In genomic region chr5:67264056-67264455, GRCh38 we compare ENCODE assay signal across 17 cellular contexts.
A peak's percentile ranks its signal among the peaks of the same experiment; 100 is the strongest.
DNase-seq lines count a peak whose midpoint lies in the region; ATAC-seq and TF ChIP-seq lines count a peak whose summit lies in the region.
"Had no signal": no experiment of that assay in that cellular context is flagged by ENCODE, and none has a peak within 500 bp of the region (broad histone marks: within the 10 kb centered on the region; RNA-seq: fewer than 3 reads in every experiment).

No MANE protein-coding gene starts in this region.

- peak overlapping the region; percentile 22 to 82 for H3K18ac ChIP-seq in mesenchymal stem cell (ENCODE audit: low read depth in 1 of 2, low read length in 2 of 2)

- H3K36me3 ChIP-seq in A673 (ENCODE audit: insufficient read depth, low read length, poor library complexity, severe bottlenecking) (no peaks in the 10 kb centered on the region), mesenchymal stem cell (ENCODE audit: control insufficient read depth in 1 of 2, insufficient read depth in 2 of 2, low read depth in 1 of 2, low read length in 2 of 2) (no peaks in the 10 kb centered on the region), rectal smooth muscle tissue (ENCODE audit: control insufficient read depth, insufficient read depth, low read length) (no peaks in the 10 kb centered on the region)
- H3K36me3 ChIP-seq: SJCRH30 had no signal

- no peak overlapping the region for H3K9ac ChIP-seq in mesenchymal stem cell (ENCODE audit: low read length)
- H3K9ac ChIP-seq in rectal smooth muscle tissue (ENCODE audit: low read length): no peak overlapping the region

- peak overlapping the region in 1 of 2 experiments; percentile 26 for H3K4ac ChIP-seq in mesenchymal stem cell (ENCODE audit: low read depth in 1 of 2, low read length in 2 of 2)

- H3K27ac ChIP-seq in A673 (ENCODE audit: low read depth, low read length, poor library complexity, severe bottlenecking) (peak overlapping the region; percentile 4), mesenchymal stem cell (ENCODE audit: low read length, poor library complexity, severe bottlenecking) (no peak overlapping the region), rectal smooth muscle tissue (ENCODE audit: low read depth, low read length) (peak overlapping the region; percentile 33)
- H3K27ac ChIP-seq: C4-2B, SJCRH30 had no signal

- TF ChIP-seq CTCF in A673 (conservative IDR thresholded peaks at IDR 0.05; ENCODE audit: low read depth, low read length): no peak

- ATAC-seq in GM18511 (IDR thresholded peaks at IDR 0.05; ENCODE audit: unreplicated experiment) (no peak), left ventricle myocardium superior (no peak)

- CTCF ChIA-PET in A673 (lab: Charles Lee): no interaction called here

- intact Hi-C loops in A673 (cut with micrococcal nuclease; ENCODE audit: unreplicated experiment): no loop called here
- intact Hi-C loops in left ventricle myocardium superior (cut with micrococcal nuclease): no loop called here

- H3K9me3 ChIP-seq in A673 (ENCODE audit: low read depth, low read length, poor library complexity, severe bottlenecking) (no peaks in the 10 kb centered on the region), mesenchymal stem cell (ENCODE audit: control insufficient read depth, low read length) (no peaks in the 10 kb centered on the region)
- H3K9me3 ChIP-seq: SJCRH30 had no signal

- no peaks in the 10 kb centered on the region for H3K79me1 ChIP-seq in mesenchymal stem cell (replicated peaks; ENCODE audit: low read length, poor library complexity, severe bottlenecking)

- no peak overlapping the region for H2AFZ ChIP-seq in mesenchymal stem cell (ENCODE audit: low read depth, low read length)

- no peak overlapping the region for H2AK5ac ChIP-seq in mesenchymal stem cell (ENCODE audit: low read length, severe bottlenecking)

- H3K23ac ChIP-seq in mesenchymal stem cell (ENCODE audit: low read length in 2 of 2): no peak overlapping the region

- no peak overlapping the region for H2BK15ac ChIP-seq in mesenchymal stem cell (ENCODE audit: low read depth, poor library complexity, severe bottlenecking)

- H3K27me3 ChIP-seq in A673 (replicated peaks; ENCODE audit: insufficient read depth, low read depth, low read length, poor library complexity): no peaks in the 10 kb centered on the region
- H3K27me3 ChIP-seq in mesenchymal stem cell (ENCODE audit: control insufficient read depth in 1 of 2, insufficient read depth in 1 of 2, low read length in 2 of 2): no peaks in the 10 kb centered on the region
- no peaks in the 10 kb centered on the region for H3K27me3 ChIP-seq in rectal smooth muscle tissue (ENCODE audit: control insufficient read depth, insufficient read depth, low read length)
- H3K27me3 ChIP-seq: SJCRH30 had no signal

- no peak overlapping the region for H3K4me2 ChIP-seq in mesenchymal stem cell (ENCODE audit: low read length, poor library complexity, severe bottlenecking)

- peak overlapping the region; percentile 62 for H4K8ac ChIP-seq in mesenchymal stem cell (ENCODE audit: low read length)

- H4K91ac ChIP-seq in mesenchymal stem cell (ENCODE audit: low read length): no peak overlapping the region

- 93% methylated on average over 2 of the region's 2 CpGs for WGBS in mesenchymal stem cell

- H3K14ac ChIP-seq in mesenchymal stem cell (ENCODE audit: low read length in 2 of 2): no peak overlapping the region

- H3K4me3 ChIP-seq in A673 (ENCODE audit: low read depth, low read length, poor library complexity, severe bottlenecking) (no peak overlapping the region), mesenchymal stem cell (ENCODE audit: insufficient read depth in 1 of 2, low read depth in 1 of 2, low read length in 2 of 2) (no peak overlapping the region), rectal smooth muscle tissue (ENCODE audit: low read length) (no peak overlapping the region)
- H3K4me3 ChIP-seq: SJCRH30 had no signal

- no peak overlapping the region for H2BK5ac ChIP-seq in mesenchymal stem cell (ENCODE audit: low read depth, low read length, poor library complexity, severe bottlenecking)

- peaks cover 31% of the 10 kb centered on the region for H3K4me1 ChIP-seq in A673 (ENCODE audit: insufficient read depth, low read length, poor library complexity, severe bottlenecking)
- H3K4me1 ChIP-seq in mesenchymal stem cell (ENCODE audit: control insufficient read depth, insufficient read depth, low read depth, low read length): peaks cover 5% of the 10 kb centered on the region
- H3K4me1 ChIP-seq in rectal smooth muscle tissue (ENCODE audit: control insufficient read depth, insufficient read depth, low read length): peaks cover 21% of the 10 kb centered on the region

- no peak overlapping the region for H2BK120ac ChIP-seq in mesenchymal stem cell (ENCODE audit: low read depth, low read length)

- POLR2A ChIA-PET in A673 (lab: Charles Lee; ENCODE audit: low non-redundant PET): no interaction called here

- DNase-seq in A673 (ENCODE audit: low spot score): no peak
- peak; percentile 85 for DNase-seq in NCI-H69 (lab: John Stamatoyannopoulos, UW)
- DNase-seq in mesenchymal stem cell: no peak
- no peak for DNase-seq in left ventricle myocardium superior
- DNase-seq in NCI-H774 (lab: John Stamatoyannopoulos, UW): no peak
- no peak for DNase-seq in OCI-M1 (lab: John Stamatoyannopoulos, UW)
- DNase-seq: Calu3; CD8-positive, alpha-beta memory T cell; Karpas-422; NCI-H1694; NCI-H2081; NCI-H510A; NCI-H748 treated with DMSO at 0.1 percent for 48 hours; SJCRH30 had no signal

- peak overlapping the region; percentile 51 to 75 for H2BK12ac ChIP-seq in mesenchymal stem cell (ENCODE audit: low read length in 2 of 2)

- BruUV-seq in A673 (replicated peaks; lab: Mats Ljungman, UMichigan): no TSS peak
